23 cellular contexts compared by ENCODE assay signal in the genomic region with DNA sequence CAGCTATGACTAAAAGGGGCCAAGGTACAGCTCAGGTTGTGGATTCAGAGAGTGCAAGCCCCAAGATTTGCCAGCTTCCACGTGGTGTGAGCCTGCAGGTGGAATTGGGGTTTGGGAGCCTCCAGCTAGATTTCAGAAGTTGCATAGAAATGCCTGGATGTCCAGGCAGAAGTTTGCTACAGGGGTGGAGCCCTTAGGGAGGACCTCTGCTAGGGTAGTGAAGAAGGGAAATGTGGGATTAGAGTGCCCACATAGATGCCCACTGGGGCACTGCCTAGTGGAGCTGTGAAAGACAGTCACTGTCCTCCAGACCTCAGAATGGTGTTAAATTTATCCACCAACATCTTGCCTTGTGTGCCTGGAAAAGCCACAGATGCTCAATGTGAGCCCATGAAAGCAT.
"Had no signal": no experiment of that assay in that cellular context is flagged by ENCODE, and none has a peak within 500 bp of the region (broad histone marks: within the 10 kb centered on the region; RNA-seq: fewer than 3 reads in every experiment).

No MANE protein-coding gene starts in this region.

- H3K27me3 Mint-ChIP-seq: IgD-negative memory B cell had no signal

- H3K4me3 Mint-ChIP-seq: IgD-negative memory B cell had no signal

- H3K4me1 ChIP-seq: SJSA1 had no signal

- H3K36me3 Mint-ChIP-seq: IgD-negative memory B cell had no signal

- H3K27ac ChIP-seq: HL-60, KMS-11, SJSA1, SK-N-MC had no signal

- H3K27me3 ChIP-seq: SJSA1 had no signal

- H3K36me3 ChIP-seq: SJSA1 had no signal

- H3K27ac Mint-ChIP-seq: IgD-negative memory B cell had no signal

- H3K9ac ChIP-seq: KMS-11 had no signal

- ATAC-seq: K562 had no signal

- DNase-seq: Kasumi-1, MM.1S, NCI-H1092 treated with DMSO at 0.1 percent for 48 hours, NCI-H1436, NCI-H187, NCI-H2029, NCI-H2081 treated with DMSO at 0.1 percent for 48 hours, NCI-H2171, NCI-H226, NCI-H446, NCI-H510A, NCI-H524 treated with DMSO at 0.1 percent for 48 hours, NCI-H69, NCI-H774, Right ventricle myocardium superior, RPMI8226, SIG-M5 had no signal

- H3K4me2 ChIP-seq: KMS-11 had no signal

- H3K4me3 ChIP-seq: K562, SJSA1, SK-N-MC had no signal

- H3K4me1 Mint-ChIP-seq: IgD-negative memory B cell had no signal

- H3K9me3 ChIP-seq: SJSA1 had no signal
